In genomic region chr17:48892940-48893645, GRCh38 we compare ENCODE assay signal across 8 cellular contexts. TPM values are rescaled to one million over a fixed set of nuclear protein-coding genes. Genes with fewer than 3 reads are reported as not detected.
DNase-seq lines count a peak whose midpoint lies in the region; ATAC-seq and TF ChIP-seq lines count a peak whose summit lies in the region.

No MANE protein-coding gene starts in this region.

- intact Hi-C loops in dorsolateral prefrontal cortex (cut with DNase I) = loop anchor here (1.0 to 10.0 kb wide), 4 partner anchors 15 to 1058 kb away; partner anchors contain the start of genes UBE2Z (in 2 of the 2), CALCOCO2 (in 1 of the 2), LRRC46 (in 1 of the 2) and MRPL10 (in 1 of the 2)

- peak overlapping the region; percentile 31 to 92 (median 85) for H3K27ac Mint-ChIP-seq in nephron

- peaks cover 17% of the 10 kb centered on the region for H3K4me1 Mint-ChIP-seq in nephron

- H3K27me3 Mint-ChIP-seq in nephron (ENCODE audit: low read depth) = no peaks in the 10 kb centered on the region

- DNase-seq in ELR (ENCODE audit: low read depth) (peak; percentile 48), NB4 (ENCODE audit: low read depth) (peak; percentile 58), dorsolateral prefrontal cortex (no peak), NCI-H446 (lab: John Stamatoyannopoulos, UW) (no peak), SHP77 (lab: John Stamatoyannopoulos, UW) (no peak)
- no peak for DNase-seq in stimulated activated CD4-positive, alpha-beta T cell treated with anti-CD3 and anti-CD28 coated beads, Interleukin-4, amount 100 ng/mL, for 1 hour

- no peak for ATAC-seq in HG02885 (IDR thresholded peaks at IDR 0.05; ENCODE audit: poor library complexity, unreplicated experiment)

- peak overlapping the region in 49 of 59 donors; percentile 8 to 88 (median 72) for H3K27ac ChIP-seq in dorsolateral prefrontal cortex

- no peaks in the 10 kb centered on the region for H3K9me3 Mint-ChIP-seq in nephron

- H3K36me3 Mint-ChIP-seq in nephron (ENCODE audit: low read depth) = peaks cover 7% of the 10 kb centered on the region

- no peak for TF ChIP-seq POLR2A in NB4 (IDR thresholded peaks at IDR 0.05; ENCODE audit: extremely low read depth, insufficient read length)

- H3K27me3 ChIP-seq in dorsolateral prefrontal cortex = no peaks in the 10 kb centered on the region

- no peak for TF ChIP-seq CTCF in NB4 (IDR thresholded peaks at IDR 0.05; ENCODE audit: low read depth, low read length)
- TF ChIP-seq CTCF in dorsolateral prefrontal cortex (IDR thresholded peaks at IDR 0.05 in 54 of 56, conservative IDR thresholded peaks at IDR 0.05 in 2 of 56; ENCODE audit: low read depth in 1 of 56, partially characterized antibody in 56 of 56) = no peak
- TF ChIP-seq CTCF in nephron (IDR thresholded peaks at IDR 0.05; ENCODE audit: unreplicated experiment in 3 of 3) = no peak

- peak overlapping the region; percentile 91 to 95 (median 95) for H3K4me3 Mint-ChIP-seq in nephron

- H3K4me3 ChIP-seq in NB4 (ENCODE audit: low read depth, low read length) (peak overlapping the region; percentile 99), dorsolateral prefrontal cortex (peak overlapping the region; percentile 55 to 100 (median 89))

RNA-seq across cellular contexts. Expression of gene ATP5MC1, which starts 0.5 kb away (rescaled TPM):
- 100 to 1,000 TPM in 64 of 120 experiments, 10 to 100 TPM in 56; 47.9 to 139 (median 102) TPM for total RNA-seq in dorsolateral prefrontal cortex

RNA-seq across cellular contexts. Expression of gene UBE2Z, which starts 15.1 kb away (rescaled TPM):
- total RNA-seq in dorsolateral prefrontal cortex = 100 to 1,000 TPM in 24 of 120 experiments, 10 to 100 TPM in 96; 65.4 to 132 (median 91.1) TPM

RNA-seq across cellular contexts. Expression of gene SNF8, which starts 51.5 kb away (rescaled TPM):
- 100 to 1,000 TPM in 1 of 120 experiments, 10 to 100 TPM in 119; 50.1 to 104 (median 70.5) TPM for total RNA-seq in dorsolateral prefrontal cortex

Comparison
In these comparisons a context has a peak if more than half of its experiments do, and no peak if none do; other contexts are left out.
1. DNase-seq: peak in ELR (single experiment) and NB4 (single experiment); none in dorsolateral prefrontal cortex (0 of 10), NCI-H446 (0 of 2), SHP77 (0 of 2) and stimulated activated CD4-positive, alpha-beta T cell treated with anti-CD3 and anti-CD28 coated beads, Interleukin-4, amount 100 ng/mL, for 1 hour (single experiment).